8 cellular contexts compared by ENCODE assay signal in the genomic region with DNA sequence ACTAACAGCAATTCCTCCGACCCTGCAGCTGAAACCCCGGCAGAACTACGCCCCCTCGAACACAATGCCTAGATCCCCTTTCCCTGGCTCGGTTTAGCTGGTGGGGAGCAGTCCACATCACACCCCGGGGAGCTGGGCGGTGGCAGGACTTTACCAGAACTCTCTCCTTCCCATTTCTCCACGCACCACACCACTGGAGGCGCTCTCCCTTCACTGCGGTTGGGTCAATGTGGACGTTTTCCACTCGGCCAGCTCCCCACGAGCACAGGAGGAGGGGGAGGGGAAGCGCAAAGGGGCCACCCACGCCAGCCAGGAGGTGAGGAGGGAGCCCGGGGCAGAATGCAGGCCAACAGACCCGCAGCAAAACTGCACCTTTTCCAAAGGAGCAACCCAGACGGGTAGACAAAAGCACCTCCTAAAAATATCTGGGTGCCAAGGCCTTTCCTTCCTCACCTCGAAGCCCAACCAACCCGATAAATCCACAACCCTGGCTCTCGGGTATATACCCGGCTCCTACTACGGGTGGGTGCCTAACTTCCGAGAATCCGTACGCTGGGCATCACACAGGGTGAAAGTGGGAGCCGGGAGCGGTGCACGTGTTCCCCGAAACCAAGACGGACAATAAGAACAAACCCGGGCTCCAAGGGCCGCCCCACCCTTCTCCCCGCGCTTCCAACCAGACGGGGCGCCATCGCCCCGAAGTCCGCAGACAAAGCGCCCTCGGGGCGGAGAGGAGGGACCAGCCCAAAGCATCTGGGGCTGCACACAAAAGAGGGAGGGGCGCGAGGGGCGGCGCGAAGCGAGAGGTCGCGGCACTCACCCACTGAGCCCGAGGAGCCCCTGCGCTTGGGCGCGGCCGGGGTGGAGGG.
DNase-seq lines count a peak whose midpoint lies in the region; TF ChIP-seq lines count a peak whose summit lies in the region.

No MANE protein-coding gene starts in this region.

- no peaks in the 10 kb centered on the region for H3K9me2 ChIP-seq in OCI-LY1 (ENCODE audit: low read depth, low read length)

- peaks cover 46% of the 10 kb centered on the region for H3K79me2 ChIP-seq in OCI-LY1 (ENCODE audit: insufficient read depth, low read length)

- peak; percentile 42 for TF ChIP-seq CTCF in OCI-LY1 (IDR thresholded peaks at IDR 0.05; ENCODE audit: low read length)
- peak; percentile 74 for TF ChIP-seq CTCF in epithelial cell of esophagus (IDR thresholded peaks at IDR 0.05; ENCODE audit: insufficient read depth, low read depth, low read length, missing control alignments)

- peak overlapping the region; percentile 90 for H3K27ac ChIP-seq in HUES6 (ENCODE audit: low read depth, low read length)
- peak overlapping the region; percentile 80 for H3K27ac ChIP-seq in OCI-LY1 (ENCODE audit: low read depth, low read length, poor library complexity, severe bottlenecking)

- H3K4me2 ChIP-seq in OCI-LY1 (ENCODE audit: low read length): peak overlapping the region; percentile 97

- DNase-seq in NCI-H2029 (lab: John Stamatoyannopoulos, UW) (peak; percentile 21), NCI-H2029 treated with DMSO at 0.1 percent for 48 hours (lab: John Stamatoyannopoulos, UW) (no peak), activated T-cell treated with anti-CD3 and anti-CD28 coated beads for 48 hours (ENCODE audit: low read depth) (peak; percentile 62), epithelial cell of esophagus (ENCODE audit: low read depth) (peak; percentile 75), midbrain (lab: John Stamatoyannopoulos, UW) (peak; percentile 93)
- DNase-seq in stimulated activated CD8-positive, alpha-beta memory T cell treated with anti-CD3 and anti-CD28 coated beads, Interleukin-4, amount 100 ng/mL, for 48 hours: peak; percentile 75

- 0 out of 2 replicates have a peak, but pooled peaks cover 2% of the 10 kb centered on the region for H3F3A ChIP-seq in OCI-LY1 (ENCODE audit: insufficient read depth, low read length)

- peak overlapping the region; percentile 93 for H3K4me3 ChIP-seq in HUES6 (ENCODE audit: low read depth, low read length)
- peak overlapping the region; percentile 75 for H3K4me3 ChIP-seq in OCI-LY1 (ENCODE audit: low read depth, low read length, poor library complexity, severe bottlenecking)
- H3K4me3 ChIP-seq in epithelial cell of esophagus (ENCODE audit: low read length): peak overlapping the region; percentile 66

- H4K20me1 ChIP-seq in OCI-LY1 (ENCODE audit: insufficient read depth, low read length): no peaks in the 10 kb centered on the region

- H3K36me3 ChIP-seq in HUES6 (ENCODE audit: control insufficient read depth, insufficient read depth, low read length) (peaks cover 5% of the 10 kb centered on the region; the same call in 1 of the 2 replicates), OCI-LY1 (ENCODE audit: insufficient read depth, low read length) (no peaks in the 10 kb centered on the region)

- H3K4me1 ChIP-seq in HUES6 (ENCODE audit: control insufficient read depth, insufficient read depth, low read length): peaks cover 26% of the 10 kb centered on the region
- peaks cover 67% of the 10 kb centered on the region for H3K4me1 ChIP-seq in OCI-LY1 (ENCODE audit: insufficient read depth, low read length, severe bottlenecking)

- H3K27me3 ChIP-seq in HUES6 (ENCODE audit: control insufficient read depth, insufficient read depth, low read length) (no peaks in the 10 kb centered on the region), OCI-LY1 (ENCODE audit: insufficient read depth, low read length) (no peaks in the 10 kb centered on the region)

- no peaks in the 10 kb centered on the region for H3K9me3 ChIP-seq in HUES6 (ENCODE audit: control insufficient read depth, insufficient read depth, low read depth, low read length)
- no peaks in the 10 kb centered on the region for H3K9me3 ChIP-seq in OCI-LY1 (ENCODE audit: low read length)

- H3K9ac ChIP-seq in HUES6 (ENCODE audit: low read length) (peak overlapping the region; percentile 90), OCI-LY1 (ENCODE audit: low read length) (peak overlapping the region; percentile 78)

- H2AFZ ChIP-seq in OCI-LY1 (ENCODE audit: low read length): no peak overlapping the region
